Comparison of ENCODE assay signal across 1 cellular context in the genomic region with DNA sequence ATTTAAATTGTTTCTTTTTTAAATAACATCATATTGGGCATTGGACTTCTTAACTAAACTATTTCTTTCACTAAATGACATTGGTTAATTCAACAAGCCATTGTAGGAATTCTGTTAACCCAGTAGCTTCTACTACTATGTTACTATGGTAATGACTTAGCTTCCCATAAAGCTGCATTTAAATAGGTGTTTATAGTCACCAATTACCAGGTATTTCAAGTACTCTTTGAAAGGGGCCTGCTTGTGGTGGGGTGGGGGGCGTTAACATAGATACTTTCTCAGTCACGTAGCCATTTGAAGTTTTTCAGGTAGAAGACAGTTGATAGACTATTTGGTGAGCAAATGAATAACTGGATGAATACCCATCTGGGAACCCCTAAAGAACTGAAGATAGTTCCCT.
TF ChIP-seq lines count a peak whose summit lies in the region.

No MANE protein-coding gene starts in this region.

TF ChIP-seq in GM23338, 12 proteins besides CTCF, POLR2A, EP300 and RAD21:
- no peak for TF ChIP-seq REST (IDR thresholded peaks at IDR 0.05; ENCODE audit: unreplicated experiment)
- no peak for TF ChIP-seq ZNF114 (CRISPR knock-in tag; IDR thresholded peaks at IDR 0.05)
- TF ChIP-seq POLR2AphosphoS5 (IDR thresholded peaks at IDR 0.05; ENCODE audit: low read depth) = no peak
- no peak for TF ChIP-seq CREB1 (CRISPR knock-in tag; IDR thresholded peaks at IDR 0.05; ENCODE audit: low read depth)
- TF ChIP-seq ZNF462 (CRISPR knock-in tag; IDR thresholded peaks at IDR 0.05) = no peak
- TF ChIP-seq EZH2phosphoT487 (IDR thresholded peaks at IDR 0.05; ENCODE audit: unreplicated experiment) = no peak
- no peak for TF ChIP-seq NANOG (IDR thresholded peaks at IDR 0.05; ENCODE audit: borderline replicate concordance)
- no peak for TF ChIP-seq EZH2 (IDR thresholded peaks at IDR 0.05; ENCODE audit: low read depth, unreplicated experiment)
- TF ChIP-seq ZNF331 (CRISPR knock-in tag; IDR thresholded peaks at IDR 0.05; ENCODE audit: low read depth) = no peak
- no peak for TF ChIP-seq JUNB (IDR thresholded peaks at IDR 0.05; ENCODE audit: unreplicated experiment)
- no peak for TF ChIP-seq STAT1 (IDR thresholded peaks at IDR 0.05; ENCODE audit: unreplicated experiment)
- TF ChIP-seq ETS1 (IDR thresholded peaks at IDR 0.05) = no peak
